8 cellular contexts compared by ENCODE assay signal in genomic region chr18:54359233-54359632, GRCh38. TPM values are rescaled to one million over a fixed set of nuclear protein-coding genes. Genes with fewer than 3 reads are reported as not detected.
A peak's percentile ranks its signal among the peaks of the same experiment; 100 is the strongest.
DNase-seq lines count a peak whose midpoint lies in the region; ATAC-seq, FAIRE-seq and TF ChIP-seq lines count a peak whose summit lies in the region.

No MANE protein-coding gene starts in this region.

- POLR2A ChIA-PET in CD4-positive, alpha-beta T cell (lab: Charles Lee) = no interaction called here

- intact Hi-C loops in CD4-positive, alpha-beta T cell (cut with DNase I, micrococcal nuclease) = no loop called here
- intact Hi-C loops in mammary epithelial cell (cut with micrococcal nuclease) = no loop called here

- H3K36me3 Mint-ChIP-seq in CD4-positive, alpha-beta T cell (ENCODE audit: low read depth) = peaks cover 16% of the 10 kb centered on the region
- H3K36me3 Mint-ChIP-seq in nephron (ENCODE audit: low read depth) = peaks cover 21% of the 10 kb centered on the region

- dilution Hi-C loops in mammary epithelial cell (cut with HindIII; ENCODE audit: low sequenced_read_pairs) = no loop called here

- H4K20me1 ChIP-seq in KMS-11 (ENCODE audit: insufficient read depth) = no peaks in the 10 kb centered on the region
- H4K20me1 ChIP-seq in mammary epithelial cell (ENCODE audit: insufficient read depth, low read length) = no peaks in the 10 kb centered on the region

- H3K36me3 ChIP-seq in KMS-11 (ENCODE audit: insufficient read depth) (no peaks in the 10 kb centered on the region), mammary epithelial cell (ENCODE audit: insufficient read depth, low read length) (peaks cover 5% of the 10 kb centered on the region)

- in situ Hi-C loops in mammary epithelial cell (cut with MboI; ENCODE audit: low sequenced_read_pairs in 2 of 2) = no loop called here

- peaks cover 17% of the 10 kb centered on the region; the same call in 1 of the 2 replicates for H3K79me2 ChIP-seq in KMS-11 (ENCODE audit: insufficient read depth, low read depth)
- peaks cover 17% of the 10 kb centered on the region for H3K79me2 ChIP-seq in mammary epithelial cell (ENCODE audit: insufficient read depth, low read length)

- no peaks in the 10 kb centered on the region for H3K27me3 Mint-ChIP-seq in CD4-positive, alpha-beta T cell
- no peaks in the 10 kb centered on the region for H3K27me3 Mint-ChIP-seq in nephron (ENCODE audit: low read depth)

- H3K27ac Mint-ChIP-seq in CD4-positive, alpha-beta T cell = no peak overlapping the region
- H3K27ac Mint-ChIP-seq in nephron = peak overlapping the region in 1 of 3 experiments; percentile 69

- H3K27ac ChIP-seq in CD4-positive, alpha-beta T cell (ENCODE audit: low read depth, low read length) = no peak overlapping the region
- H3K27ac ChIP-seq in KMS-11 = no peak overlapping the region
- H3K27ac ChIP-seq in mammary epithelial cell (ENCODE audit: insufficient read depth, low read depth, low read length) = no peak overlapping the region

- WGBS in mammary epithelial cell (ENCODE audit: low coverage, missing lambda C conversion rate) = 90% methylated on average over 6 of the region's 6 CpGs

- H2AFZ ChIP-seq in KMS-11 (ENCODE audit: low read depth) = peak overlapping the region; percentile 97; the same call in 1 of the 2 replicates
- H2AFZ ChIP-seq in mammary epithelial cell (ENCODE audit: low read depth, low read length) = peak overlapping the region; percentile 99

- no peak for ATAC-seq in CD4-positive, alpha-beta T cell (ENCODE audit: poor library complexity)
- no peak for ATAC-seq in esophagus mucosa

- H3K9me3 ChIP-seq in CD4-positive, alpha-beta T cell (ENCODE audit: control insufficient read depth, low read length) = no peaks in the 10 kb centered on the region
- H3K9me3 ChIP-seq in mammary epithelial cell (replicated peaks; ENCODE audit: insufficient read depth, low read length) = no peaks in the 10 kb centered on the region

- H3K4me3 ChIP-seq in KMS-11 (IDR thresholded peaks at IDR 0.05; ENCODE audit: insufficient read depth, low read depth, low read length) (no peak overlapping the region), mammary epithelial cell (replicated peaks in 1 of 3; ENCODE audit: insufficient read depth in 1 of 3, low read depth in 2 of 3, low read length in 3 of 3) (peak overlapping the region in 2 of 3 experiments; percentile 86 to 89)

- H3K9ac ChIP-seq in KMS-11 (no peak overlapping the region), mammary epithelial cell (ENCODE audit: insufficient read depth, low read length) (no peak overlapping the region)

- FAIRE-seq in HTR-8/SVneo (lab: Jason Lieb, UNC) = no peak

- no TSS peak for BruUV-seq in mammary epithelial cell (replicated peaks; lab: Mats Ljungman, UMichigan)

- CTCF ChIA-PET in CD4-positive, alpha-beta T cell (lab: Charles Lee) = no interaction called here
- CTCF ChIA-PET in mammary epithelial cell (lab: Charles Lee; ENCODE audit: low non-redundant PET) = no interaction called here

- TF ChIP-seq CTCF in CD4-positive, alpha-beta T cell (IDR thresholded peaks at IDR 0.05) = no peak
- TF ChIP-seq CTCF in KMS-11 (conservative IDR thresholded peaks at IDR 0.05; ENCODE audit: low read depth, low read length) (no peak), mammary epithelial cell (conservative IDR thresholded peaks at IDR 0.05 in 1 of 2, IDR thresholded peaks at IDR 0.05 in 1 of 2; ENCODE audit: extremely low read depth in 1 of 2, insufficient read depth in 1 of 2, low read depth in 1 of 2, low read length in 2 of 2) (no peak), nephron (IDR thresholded peaks at IDR 0.05; ENCODE audit: unreplicated experiment in 3 of 3) (no peak)

- H3K27me3 ChIP-seq in CD4-positive, alpha-beta T cell (ENCODE audit: control insufficient read depth, insufficient read depth, low read length) = no peaks in the 10 kb centered on the region
- no peaks in the 10 kb centered on the region for H3K27me3 ChIP-seq in KMS-11 (ENCODE audit: insufficient read depth, low read depth)
- no peaks in the 10 kb centered on the region for H3K27me3 ChIP-seq in mammary epithelial cell (ENCODE audit: insufficient read depth, low read length)

- H3K4me1 Mint-ChIP-seq in CD4-positive, alpha-beta T cell (ENCODE audit: low read depth) = peaks cover 23% of the 10 kb centered on the region
- peaks cover 12% of the 10 kb centered on the region for H3K4me1 Mint-ChIP-seq in nephron

- H3K4me3 Mint-ChIP-seq in CD4-positive, alpha-beta T cell = peak overlapping the region; percentile 98
- peak overlapping the region; percentile 96 to 99 (median 99) for H3K4me3 Mint-ChIP-seq in nephron

- H3K4me2 ChIP-seq in KMS-11 (peak overlapping the region; percentile 71), mammary epithelial cell (ENCODE audit: insufficient read depth, low read depth, low read length) (peak overlapping the region; percentile 82)

- no peak for DNase-seq in CD4-positive, alpha-beta T cell
- DNase-seq in mammary epithelial cell (no peak), OCI-M1 (lab: John Stamatoyannopoulos, UW) (no peak), HTR-8/SVneo (ENCODE audit: insufficient read length, low spot score) (no peak), OCI-M2 (lab: John Stamatoyannopoulos, UW; ENCODE audit: unreplicated experiment) (no peak)

- H3K4me1 ChIP-seq in KMS-11 (ENCODE audit: low read depth, poor library complexity, severe bottlenecking) (peaks cover 17% of the 10 kb centered on the region), mammary epithelial cell (ENCODE audit: insufficient read depth, low read length) (peaks cover 8% of the 10 kb centered on the region)

- no peaks in the 10 kb centered on the region for H3K9me3 Mint-ChIP-seq in CD4-positive, alpha-beta T cell
- no peaks in the 10 kb centered on the region for H3K9me3 Mint-ChIP-seq in nephron

RNA-seq across cellular contexts. Expression of gene C18orf54, which starts 1.5 kb away (rescaled TPM):
- total RNA-seq in CD4-positive, alpha-beta T cell = under 1 TPM; 0.44 to 0.47 TPM
- 10 to 100 TPM in 1 of 2 donors, 1 to 10 TPM in 1; 2.3 to 12.0 TPM for total RNA-seq in mammary epithelial cell
- 2.9 TPM for polyA plus RNA-seq in mammary epithelial cell
- polyA minus RNA-seq in mammary epithelial cell = 22.1 TPM
- total RNA-seq in esophagus mucosa = 2.7 TPM

RNA-seq across cellular contexts. Expression of gene STARD6, which starts 1.6 kb away (rescaled TPM):
- total RNA-seq in CD4-positive, alpha-beta T cell = not detected
- total RNA-seq in mammary epithelial cell (under 1 TPM in 1 of 2 donors, not detected in 1; 0.49 TPM), esophagus mucosa (not detected)
- 0.14 TPM for polyA plus RNA-seq in mammary epithelial cell
- polyA minus RNA-seq in mammary epithelial cell = not detected
